In genomic region chr11:63681208-63682044, GRCh38 we compare ENCODE assay signal across 8 cellular contexts. TPM values are rescaled to one million over a fixed set of nuclear protein-coding genes. Genes with fewer than 3 reads are reported as not detected.
DNase-seq lines count a peak whose midpoint lies in the region; ATAC-seq and TF ChIP-seq lines count a peak whose summit lies in the region.

Gene RTN3 (plus strand): TSS chr11:63681500. CDS start chr11:63681637, 137 bp downstream.

- peak within 1 kb of the TSS; percentile 77 for H3K9ac ChIP-seq in PC-3 (ENCODE audit: low read length)

- H3K36me3 ChIP-seq in PC-3 (ENCODE audit: low read depth, low read length), result no peaks in the 10 kb centered on the region

- DNase-seq in DMS114 treated with DMSO at 0.1 percent for 48 hours (lab: John Stamatoyannopoulos, UW; ENCODE audit: unreplicated experiment) (peak; percentile 94), PC-3 (peak; percentile 100), activated T-cell treated with anti-CD3 and anti-CD28 coated beads for 48 hours (ENCODE audit: low read depth) (peak; percentile 99), epithelial cell of proximal tubule (ENCODE audit: low read depth) (no peak), mucosa of gallbladder (ENCODE audit: low spot score) (peak; percentile 97)
- peak; percentile 88 to 96 for DNase-seq in stimulated activated CD8-positive, alpha-beta memory T cell treated with anti-CD3 and anti-CD28 coated beads, Interleukin-4, amount 100 ng/mL, for 4 hours (ENCODE audit: low read depth in 2 of 2, low spot score in 1 of 2)

- H3K9me2 ChIP-seq in PC-3 (replicated peaks; ENCODE audit: low read length), result no peaks in the 10 kb centered on the region

- TF ChIP-seq EP300 in Ishikawa (IDR thresholded peaks at IDR 0.05; ENCODE audit: borderline replicate concordance), result no peak

- peak; percentile 85 for ATAC-seq in GM21576 (IDR thresholded peaks at IDR 0.05; ENCODE audit: unreplicated experiment)
- ATAC-seq in PC-3, result peak; percentile 89

- BruUV-seq in PC-3 (replicated peaks; lab: Mats Ljungman, UMichigan), result no TSS peak

- intact Hi-C loops in PC-3 (cut with micrococcal nuclease), result loop anchor here (1.0 to 2.0 kb wide), 2 partner anchors 10 to 57 kb away; partner anchors contain the start of gene ATL3

- H4K20me1 ChIP-seq in PC-3 (ENCODE audit: low read length), result peaks cover 13% of the 10 kb centered on the region

- H3K79me2 ChIP-seq in PC-3 (ENCODE audit: low read length), result peaks cover 49% of the 10 kb centered on the region

- H3F3A ChIP-seq in PC-3 (ENCODE audit: low read length, unreplicated experiment), result no peaks in the 10 kb centered on the region

- H3K4me1 ChIP-seq in PC-3 (ENCODE audit: insufficient read depth, low read length), result peaks cover 14% of the 10 kb centered on the region

- H3K9me3 ChIP-seq in PC-3 (ENCODE audit: low read length), result no peaks in the 10 kb centered on the region

- no peaks in the 10 kb centered on the region for H3K27me3 ChIP-seq in PC-3 (ENCODE audit: low read length)

- CTCF ChIA-PET in PC-3 (lab: Charles Lee), result interaction anchor here (0.5 to 0.9 kb wide), 3 partner anchors 11 to 619 kb away, joined by 3 to 6 read pairs (median 5); partner anchors contain the start of gene ATL3

- TF ChIP-seq CTCF in PC-3 (conservative IDR thresholded peaks at IDR 0.05; ENCODE audit: low read depth, low read length) (no peak), epithelial cell of proximal tubule (conservative IDR thresholded peaks at IDR 0.05; ENCODE audit: low read depth, low read length) (peak; percentile 0)

- H3K4me2 ChIP-seq in PC-3 (ENCODE audit: low read length), result peak within 1 kb of the TSS; percentile 86

- H3K27ac ChIP-seq in PC-3 (ENCODE audit: low read length), result peak within 1 kb of the TSS; percentile 49

- POLR2A ChIA-PET in PC-3 (lab: Charles Lee; ENCODE audit: unreplicated experiment), result interaction anchor here (0.5 to 0.8 kb wide), 3 partner anchors 11 to 927 kb away, joined by 4 to 5 read pairs (median 5); partner anchors contain the start of gene ZBTB3

- H2AFZ ChIP-seq in PC-3 (ENCODE audit: low read length), result peak within 1 kb of the TSS; percentile 95

- H3K4me3 ChIP-seq in PC-3 (ENCODE audit: low read length) (peak within 1 kb of the TSS; percentile 85), epithelial cell of proximal tubule (ENCODE audit: low read depth, low read length) (peak within 1 kb of the TSS; percentile 99)

- no peak for TF ChIP-seq RAD21 in Ishikawa (IDR thresholded peaks at IDR 0.05; ENCODE audit: low read depth)

TF ChIP-seq in Ishikawa, 13 proteins besides CTCF, POLR2A, EP300 and RAD21:
- peak; percentile 25; the same call in 1 of the 2 replicates for TF ChIP-seq USF1 (IDR thresholded peaks at IDR 0.05)
- peak; percentile 92 for TF ChIP-seq TAF1 (IDR thresholded peaks at IDR 0.05; ENCODE audit: low read depth)
- TF ChIP-seq YY1 (IDR thresholded peaks at IDR 0.05; ENCODE audit: low read depth), result peak; percentile 46
- TF ChIP-seq CEBPB (IDR thresholded peaks at IDR 0.05), result no peak
- peak; percentile 89 for TF ChIP-seq MAX (IDR thresholded peaks at IDR 0.05)
- TF ChIP-seq FOXM1 (IDR thresholded peaks at IDR 0.05; ENCODE audit: borderline replicate concordance, low read depth), result no peak

RNA-seq across cellular contexts. Expression of gene RTN3, which starts in this region (rescaled TPM):
- total RNA-seq in PC-3 (2014; rRNA removed) (100 and 133 TPM in 2 replicates), epithelial cell of proximal tubule (125 and 142 TPM in 2 replicates), mucosa of gallbladder (107 TPM)
